ENCODE assay signal across 25 cellular contexts in the genomic region with DNA sequence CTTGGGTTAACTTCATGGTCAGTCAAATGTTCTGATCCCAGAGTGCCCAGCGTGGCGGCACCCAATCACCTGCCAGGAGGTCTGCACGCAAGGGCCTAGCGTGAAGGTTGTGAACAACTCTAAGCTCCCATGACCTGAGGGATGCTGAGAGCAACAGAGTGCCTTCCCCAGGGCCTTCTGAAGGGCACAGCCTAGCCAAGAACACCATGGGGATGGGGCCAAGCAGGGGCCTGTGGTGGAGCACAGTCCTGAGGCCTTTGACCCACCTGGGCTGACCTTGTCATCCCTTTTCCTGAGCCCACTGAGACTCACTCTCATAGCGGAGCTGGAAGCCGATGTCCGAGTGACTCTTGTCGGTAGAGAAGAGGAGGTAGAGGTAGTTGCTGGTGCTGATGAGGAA.
"Had no signal": no experiment of that assay in that cellular context is flagged by ENCODE, and none has a peak within 500 bp of the region (broad histone marks: within the 10 kb centered on the region; RNA-seq: fewer than 3 reads in every experiment).

No MANE protein-coding gene starts in this region.

- H3K4me1 Mint-ChIP-seq: activated CD4-positive, alpha-beta T cell treated with anti-CD3 and anti-CD28 coated beads for 36 hours; activated CD4-positive, alpha-beta T cell treated with anti-CD3 and anti-CD28 coated beads, Interleukin-2, amount 10 ng/mL, durations not matched to agents 24 days and 14 days; activated naive CD4-positive, alpha-beta T cell treated with anti-CD3 and anti-CD28 coated beads, Interleukin-2, amount 50 U/mL, for 24 hours; activated naive CD8-positive, alpha-beta T cell treated with anti-CD3 and anti-CD28 coated beads for 36 hours; activated naive CD8-positive, alpha-beta T cell treated with anti-CD3 and anti-CD28 coated beads, Interleukin-2, amount 50 U/mL, for 24 hours; activated T-helper 17 cell treated with anti-CD3 and anti-CD28 coated beads, Interleukin-2, amount 50 U/mL, for 72 hours had no signal

- H3K27ac Mint-ChIP-seq: activated CD4-positive, alpha-beta memory T cell treated with anti-CD3 and anti-CD28 coated beads for 36 hours; activated CD4-positive, alpha-beta T cell treated with anti-CD3 and anti-CD28 coated beads for 36 hours; activated CD4-positive, alpha-beta T cell treated with anti-CD3 and anti-CD28 coated beads, Interleukin-2, amount 10 ng/mL, durations not matched to agents 24 days and 14 days; activated CD8-positive, alpha-beta T cell treated with anti-CD3 and anti-CD28 coated beads, Interleukin-2, amount 10 ng/mL, durations not matched to agents 7 days and 5 days; activated naive CD4-positive, alpha-beta T cell treated with anti-CD3 and anti-CD28 coated beads, Interleukin-2, amount 50 U/mL, for 24 hours; activated naive CD8-positive, alpha-beta T cell treated with anti-CD3 and anti-CD28 coated beads for 36 hours; activated naive CD8-positive, alpha-beta T cell treated with anti-CD3 and anti-CD28 coated beads, Interleukin-2, amount 50 U/mL, for 24 hours; activated T-helper 17 cell treated with anti-CD3 and anti-CD28 coated beads, Interleukin-2, amount 50 U/mL, for 72 hours had no signal

- H3K4me3 ChIP-seq: adrenal gland, body of pancreas had no signal

- H3K9me3 Mint-ChIP-seq: activated CD4-positive, alpha-beta memory T cell treated with anti-CD3 and anti-CD28 coated beads for 36 hours; activated CD4-positive, alpha-beta T cell treated with anti-CD3 and anti-CD28 coated beads, Interleukin-2, amount 10 ng/mL, durations not matched to agents 24 days and 14 days; activated naive CD4-positive, alpha-beta T cell treated with anti-CD3 and anti-CD28 coated beads, Interleukin-2, amount 50 U/mL, for 24 hours; activated naive CD8-positive, alpha-beta T cell treated with anti-CD3 and anti-CD28 coated beads for 36 hours; activated naive CD8-positive, alpha-beta T cell treated with anti-CD3 and anti-CD28 coated beads, Interleukin-2, amount 50 U/mL, for 24 hours; activated T-cell treated with anti-CD3 and anti-CD28 coated beads, Interleukin-2, amount 50 U/mL, for 4 hours; activated T-helper 17 cell treated with anti-CD3 and anti-CD28 coated beads, Interleukin-2, amount 50 U/mL, for 72 hours had no signal

- H3K9me3 ChIP-seq: adrenal gland, body of pancreas had no signal

- H3K36me3 Mint-ChIP-seq: activated CD4-positive, alpha-beta memory T cell treated with anti-CD3 and anti-CD28 coated beads for 36 hours; activated naive CD4-positive, alpha-beta T cell treated with anti-CD3 and anti-CD28 coated beads, Interleukin-2, amount 50 U/mL, for 24 hours; activated naive CD8-positive, alpha-beta T cell treated with anti-CD3 and anti-CD28 coated beads for 36 hours had no signal

- H3K4me3 Mint-ChIP-seq: activated CD4-positive, alpha-beta memory T cell treated with anti-CD3 and anti-CD28 coated beads for 36 hours; activated CD4-positive, alpha-beta T cell treated with anti-CD3 and anti-CD28 coated beads for 36 hours; activated CD4-positive, alpha-beta T cell treated with anti-CD3 and anti-CD28 coated beads, Interleukin-2, amount 10 ng/mL, durations not matched to agents 24 days and 14 days; activated CD8-positive, alpha-beta T cell treated with anti-CD3 and anti-CD28 coated beads, Interleukin-2, amount 10 ng/mL, durations not matched to agents 7 days and 5 days; activated naive CD4-positive, alpha-beta T cell treated with anti-CD3 and anti-CD28 coated beads, Interleukin-2, amount 50 U/mL, for 24 hours; activated naive CD8-positive, alpha-beta T cell treated with anti-CD3 and anti-CD28 coated beads for 36 hours; activated naive CD8-positive, alpha-beta T cell treated with anti-CD3 and anti-CD28 coated beads, Interleukin-2, amount 50 U/mL, for 24 hours; activated T-cell treated with anti-CD3 and anti-CD28 coated beads, Interleukin-2, amount 50 U/mL, for 4 hours; activated T-helper 17 cell treated with anti-CD3 and anti-CD28 coated beads, Interleukin-2, amount 50 U/mL, for 72 hours had no signal

- DNase-seq: activated CD4-positive, alpha-beta memory T cell treated with anti-CD3 and anti-CD28 coated beads for 36 hours; activated CD4-positive, alpha-beta T cell treated with anti-CD3 and anti-CD28 coated beads, Interleukin-2, amount 10 ng/mL, durations not matched to agents 24 days and 14 days; activated CD4-positive, CD25-positive, alpha-beta regulatory T cell; activated CD4-positive, CD25-positive, alpha-beta regulatory T cell treated with anti-CD3 and anti-CD28 coated beads, Interleukin-2, amount 50 U/mL, for 72 hours; activated CD8-positive, alpha-beta T cell treated with anti-CD3 and anti-CD28 coated beads, Interleukin-2, amount 10 ng/mL, durations not matched to agents 7 days and 5 days; activated effector memory CD4-positive, alpha-beta T cell treated with Interleukin-2 at 50 U/mL for 16 hours; activated gamma-delta T cell treated with Interleukin-2 at 50 U/mL for 16 hours; activated naive CD4-positive, alpha-beta T cell treated with Interleukin-2 at 50 U/mL for 16 hours; activated naive CD8-positive, alpha-beta T cell treated with anti-CD3 and anti-CD28 coated beads for 36 hours; activated naive CD8-positive, alpha-beta T cell treated with anti-CD3 and anti-CD28 coated beads, Interleukin-2, amount 50 U/mL, for 24 hours; activated T-cell treated with anti-CD3 and anti-CD28 coated beads, Interleukin-2, amount 50 U/mL, for 4 hours; adrenal gland; amygdala; aorta; body of pancreas; caudate nucleus; cortex of kidney; dermis blood vessel endothelial cell; effector CD8-positive, alpha-beta T cell; foreskin fibroblast; T-helper 2 cell had no signal

- H3K27me3 Mint-ChIP-seq: activated naive CD8-positive, alpha-beta T cell treated with anti-CD3 and anti-CD28 coated beads, Interleukin-2, amount 50 U/mL, for 24 hours had no signal

- H3K27ac ChIP-seq: adrenal gland, body of pancreas, epithelial cell of prostate had no signal

- ATAC-seq: activated CD4-positive, alpha-beta T cell treated with anti-CD3 and anti-CD28 coated beads for 36 hours; activated CD8-positive, alpha-beta T cell treated with anti-CD3 and anti-CD28 coated beads, Interleukin-2, amount 10 ng/mL, durations not matched to agents 7 days and 5 days; activated naive CD8-positive, alpha-beta T cell treated with anti-CD3 and anti-CD28 coated beads, Interleukin-2, amount 50 U/mL, for 24 hours; activated T-cell treated with anti-CD3 and anti-CD28 coated beads, Interleukin-2, amount 50 U/mL, for 4 hours; activated T-helper 17 cell treated with anti-CD3 and anti-CD28 coated beads, Interleukin-2, amount 50 U/mL, for 72 hours; body of pancreas had no signal

- H3K27me3 ChIP-seq: adrenal gland, body of pancreas had no signal

- H3K36me3 ChIP-seq: adrenal gland had no signal

- H3K4me1 ChIP-seq: adrenal gland, body of pancreas had no signal
